In genomic region chr18:3623769-3624545, GRCh38 we compare ENCODE assay signal across 1 cellular context.
TF ChIP-seq lines count a peak whose summit lies in the region.

No MANE protein-coding gene starts in this region.

TF ChIP-seq in HepG2, 621 proteins besides CTCF, POLR2A, EP300 and RAD21 (continued from another document and continues in another):
- TF ChIP-seq ZSCAN5A (CRISPR knock-in tag; IDR thresholded peaks at IDR 0.05; ENCODE audit: borderline replicate concordance) (peak; percentile 49; the same call in 1 of the 2 replicates), ZNF101 (CRISPR knock-in tag; IDR thresholded peaks at IDR 0.05; ENCODE audit: borderline replicate concordance, low read depth) (0 out of 2 replicates have a peak, but pooled peaks have one; percentile 41), ZBTB49 (CRISPR knock-in tag; IDR thresholded peaks at IDR 0.05; ENCODE audit: borderline replicate concordance) (no peak), MTA1 (CRISPR knock-in tag; IDR thresholded peaks at IDR 0.05; ENCODE audit: borderline replicate concordance) (peak; percentile 95), AHR (CRISPR knock-in tag; IDR thresholded peaks at IDR 0.05) (peak; percentile 87; the same call in 1 of the 2 replicates), ATF3 (CRISPR knock-in tag; IDR thresholded peaks at IDR 0.05) (peak; percentile 23; the same call in 1 of the 2 replicates), CBX2 (IDR thresholded peaks at IDR 0.05; ENCODE audit: low read depth, low read length) (no peak), CBX2 (CRISPR knock-in tag; IDR thresholded peaks at IDR 0.05; ENCODE audit: low read depth) (no peak), PRPF4 (IDR thresholded peaks at IDR 0.05; ENCODE audit: low read depth, low read length, poor library complexity, severe bottlenecking) (no peak), KLF15 (CRISPR knock-in tag; IDR thresholded peaks at IDR 0.05; ENCODE audit: borderline replicate concordance) (no peak), ZNF782 (CRISPR knock-in tag; IDR thresholded peaks at IDR 0.05; ENCODE audit: borderline replicate concordance) (peak; percentile 89), TRAFD1 (CRISPR knock-in tag; IDR thresholded peaks at IDR 0.05; ENCODE audit: borderline replicate concordance) (no peak), IKZF1 (IDR thresholded peaks at IDR 0.05) (no peak), MAFF (IDR thresholded peaks at IDR 0.05; ENCODE audit: low read depth, low read length) (peak; percentile 28; the same call in 1 of the 2 replicates), MAFK (conservative IDR thresholded peaks at IDR 0.05 in 1 of 2, IDR thresholded peaks at IDR 0.05 in 1 of 2; ENCODE audit: low read length in 2 of 2) (peak in 1 of 2 experiments; percentile 46; a peak in 2 of 4 replicates), PPARG (CRISPR knock-in tag; conservative IDR thresholded peaks at IDR 0.05) (peak; percentile 89), ZNF274 (CRISPR knock-in tag; IDR thresholded peaks at IDR 0.05) (peak; percentile 50; the same call in 1 of the 2 replicates), FOXO1 (CRISPR knock-in tag; IDR thresholded peaks at IDR 0.05) (peak; percentile 85), PATZ1 (CRISPR knock-in tag; IDR thresholded peaks at IDR 0.05) (peak; percentile 63; the same call in 1 of the 2 replicates), FOXC1 (CRISPR knock-in tag; IDR thresholded peaks at IDR 0.05; ENCODE audit: borderline replicate concordance) (no peak; the same call in 1 of the 2 replicates), CBFB (CRISPR knock-in tag; IDR thresholded peaks at IDR 0.05) (peak; percentile 84), NFIC (IDR thresholded peaks at IDR 0.05; ENCODE audit: low read length) (peak; percentile 21; the same call in 1 of the 2 replicates), GPN1 (CRISPR knock-in tag; IDR thresholded peaks at IDR 0.05; ENCODE audit: borderline replicate concordance) (no peak), ZNF234 (CRISPR knock-in tag; conservative IDR thresholded peaks at IDR 0.05) (no peak), ZNF7 (CRISPR knock-in tag; IDR thresholded peaks at IDR 0.05) (no peak), PAX8 (CRISPR knock-in tag; IDR thresholded peaks at IDR 0.05; ENCODE audit: borderline replicate concordance) (0 out of 2 replicates have a peak, but pooled peaks have one; percentile 50), MBD4 (IDR thresholded peaks at IDR 0.05; ENCODE audit: borderline replicate concordance, low read length) (no peak), RNF219 (CRISPR knock-in tag; IDR thresholded peaks at IDR 0.05) (no peak), DZIP1 (CRISPR knock-in tag; IDR thresholded peaks at IDR 0.05) (peak; percentile 94; the same call in 1 of the 2 replicates), ZNF431 (CRISPR knock-in tag; IDR thresholded peaks at IDR 0.05; ENCODE audit: borderline replicate concordance, low read depth) (no peak; the same call in 1 of the 2 replicates), GLI4 (CRISPR knock-in tag; IDR thresholded peaks at IDR 0.05; ENCODE audit: borderline replicate concordance) (no peak), ESRRA (CRISPR knock-in tag; IDR thresholded peaks at IDR 0.05; ENCODE audit: low read depth) (peak; percentile 86), SYNCRIP (IDR thresholded peaks at IDR 0.05; ENCODE audit: insufficient read depth, low read depth, low read length) (no peak), ZNF138 (CRISPR knock-in tag; IDR thresholded peaks at IDR 0.05; ENCODE audit: low read depth) (no peak), ZNF607 (CRISPR knock-in tag; IDR thresholded peaks at IDR 0.05; ENCODE audit: borderline replicate concordance) (peak; percentile 83; the same call in 1 of the 2 replicates), TBX2 (CRISPR knock-in tag; IDR thresholded peaks at IDR 0.05; ENCODE audit: borderline replicate concordance) (peak; percentile 96), ZBTB43 (CRISPR knock-in tag; conservative IDR thresholded peaks at IDR 0.05) (peak; percentile 90), HNRNPUL1 (IDR thresholded peaks at IDR 0.05; ENCODE audit: low read depth, low read length) (no peak), REPIN1 (CRISPR knock-in tag; IDR thresholded peaks at IDR 0.05; ENCODE audit: borderline replicate concordance, low read depth) (peak; percentile 86), ZFX (CRISPR knock-in tag; IDR thresholded peaks at IDR 0.05; ENCODE audit: low read depth) (peak; percentile 93), GZF1 (CRISPR knock-in tag; IDR thresholded peaks at IDR 0.05) (peak; percentile 88; the same call in 1 of the 2 replicates), GTF2F1 (IDR thresholded peaks at IDR 0.05; ENCODE audit: low read length) (peak; percentile 38), SOX6 (IDR thresholded peaks at IDR 0.05) (no peak), SOX6 (CRISPR knock-in tag; IDR thresholded peaks at IDR 0.05) (peak; percentile 91), ZNF552 (CRISPR knock-in tag; IDR thresholded peaks at IDR 0.05; ENCODE audit: borderline replicate concordance) (no peak; the same call in 1 of the 2 replicates), ZNF503 (CRISPR knock-in tag; IDR thresholded peaks at IDR 0.05) (peak; percentile 79; the same call in 1 of the 2 replicates), ZNF263 (CRISPR knock-in tag; IDR thresholded peaks at IDR 0.05) (peak; percentile 73), ZNF788 (CRISPR knock-in tag; IDR thresholded peaks at IDR 0.05; ENCODE audit: borderline replicate concordance) (peak; percentile 95; the same call in 1 of the 2 replicates), ZNF598 (CRISPR knock-in tag; IDR thresholded peaks at IDR 0.05; ENCODE audit: borderline replicate concordance) (peak; percentile 83; the same call in 1 of the 2 replicates)
